In the genomic region with DNA sequence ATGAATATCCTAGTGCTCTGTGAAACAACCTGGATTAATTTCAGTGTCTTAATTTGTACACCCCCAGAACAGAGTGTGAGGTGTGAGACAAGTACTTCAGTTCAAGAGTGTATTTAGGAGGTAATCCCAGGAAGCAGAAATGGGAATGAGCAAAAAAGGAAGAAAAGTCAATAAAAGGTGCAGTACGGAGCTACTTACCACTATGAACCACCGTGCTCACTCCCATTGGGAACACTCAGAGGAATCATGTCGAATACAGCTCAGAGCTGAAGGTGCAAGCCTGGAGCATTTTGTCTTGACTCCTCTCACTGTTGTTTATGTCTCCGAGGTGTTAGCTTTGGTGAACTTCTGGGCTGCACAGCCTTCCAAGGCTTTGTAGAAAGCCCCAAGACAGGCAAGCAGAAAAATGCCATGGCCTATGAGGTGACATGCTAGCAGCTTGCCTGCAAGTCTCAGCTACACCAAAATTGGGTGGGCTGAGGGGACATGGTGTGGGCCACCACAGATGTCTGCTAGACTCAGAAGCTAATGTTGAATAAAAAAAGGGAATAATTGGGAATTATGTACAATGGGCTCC, we compare ENCODE assay signal across 2 cellular contexts.
TF ChIP-seq lines count a peak whose summit lies in the region.

No MANE protein-coding gene starts in this region.

TF ChIP-seq in HCT116, 20 proteins besides CTCF, POLR2A, EP300 and RAD21:
- TF ChIP-seq EGR1 (IDR thresholded peaks at IDR 0.05; ENCODE audit: low read depth) (no peak), FOSL1 (IDR thresholded peaks at IDR 0.05; ENCODE audit: low read depth) (no peak), ELF1 (IDR thresholded peaks at IDR 0.05; ENCODE audit: borderline replicate concordance, low read depth) (no peak), EZH2phosphoT487 (IDR thresholded peaks at IDR 0.05; ENCODE audit: borderline replicate concordance) (no peak), SP1 (IDR thresholded peaks at IDR 0.05; ENCODE audit: low read depth) (no peak), SRF (IDR thresholded peaks at IDR 0.05; ENCODE audit: low read depth) (no peak)
- TF ChIP-seq, protein P1, sequence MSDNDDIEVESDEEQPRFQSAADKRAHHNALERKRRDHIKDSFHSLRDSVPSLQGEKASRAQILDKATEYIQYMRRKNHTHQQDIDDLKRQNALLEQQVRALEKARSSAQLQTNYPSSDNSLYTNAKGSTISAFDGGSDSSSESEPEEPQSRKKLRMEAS (IDR thresholded peaks at IDR 0.05): no peak
- TF ChIP-seq, protein P2, sequence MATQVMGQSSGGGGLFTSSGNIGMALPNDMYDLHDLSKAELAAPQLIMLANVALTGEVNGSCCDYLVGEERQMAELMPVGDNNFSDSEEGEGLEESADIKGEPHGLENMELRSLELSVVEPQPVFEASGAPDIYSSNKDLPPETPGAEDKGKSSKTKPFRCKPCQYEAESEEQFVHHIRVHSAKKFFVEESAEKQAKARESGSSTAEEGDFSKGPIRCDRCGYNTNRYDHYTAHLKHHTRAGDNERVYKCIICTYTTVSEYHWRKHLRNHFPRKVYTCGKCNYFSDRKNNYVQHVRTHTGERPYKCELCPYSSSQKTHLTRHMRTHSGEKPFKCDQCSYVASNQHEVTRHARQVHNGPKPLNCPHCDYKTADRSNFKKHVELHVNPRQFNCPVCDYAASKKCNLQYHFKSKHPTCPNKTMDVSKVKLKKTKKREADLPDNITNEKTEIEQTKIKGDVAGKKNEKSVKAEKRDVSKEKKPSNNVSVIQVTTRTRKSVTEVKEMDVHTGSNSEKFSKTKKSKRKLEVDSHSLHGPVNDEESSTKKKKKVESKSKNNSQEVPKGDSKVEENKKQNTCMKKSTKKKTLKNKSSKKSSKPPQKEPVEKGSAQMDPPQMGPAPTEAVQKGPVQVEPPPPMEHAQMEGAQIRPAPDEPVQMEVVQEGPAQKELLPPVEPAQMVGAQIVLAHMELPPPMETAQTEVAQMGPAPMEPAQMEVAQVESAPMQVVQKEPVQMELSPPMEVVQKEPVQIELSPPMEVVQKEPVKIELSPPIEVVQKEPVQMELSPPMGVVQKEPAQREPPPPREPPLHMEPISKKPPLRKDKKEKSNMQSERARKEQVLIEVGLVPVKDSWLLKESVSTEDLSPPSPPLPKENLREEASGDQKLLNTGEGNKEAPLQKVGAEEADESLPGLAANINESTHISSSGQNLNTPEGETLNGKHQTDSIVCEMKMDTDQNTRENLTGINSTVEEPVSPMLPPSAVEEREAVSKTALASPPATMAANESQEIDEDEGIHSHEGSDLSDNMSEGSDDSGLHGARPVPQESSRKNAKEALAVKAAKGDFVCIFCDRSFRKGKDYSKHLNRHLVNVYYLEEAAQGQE (IDR thresholded peaks at IDR 0.05; ENCODE audit: low read depth): no peak
TF ChIP-seq in HCT116: peak in this region for 0.

TF ChIP-seq in HepG2, 621 proteins besides CTCF, POLR2A, EP300 and RAD21:
- TF ChIP-seq ZNF333 (CRISPR knock-in tag; IDR thresholded peaks at IDR 0.05; ENCODE audit: borderline replicate concordance) (no peak), HMG20B (CRISPR knock-in tag; conservative IDR thresholded peaks at IDR 0.05) (no peak), NFRKB (IDR thresholded peaks at IDR 0.05) (no peak), AGO2 (optimal IDR thresholded peaks at IDR 0.05; ENCODE audit: low read depth, low read length) (no peak), NCOA2 (CRISPR knock-in tag; IDR thresholded peaks at IDR 0.05) (no peak), ZBTB20 (CRISPR knock-in tag; IDR thresholded peaks at IDR 0.05; ENCODE audit: borderline replicate concordance, low read depth) (no peak), TOPORS (CRISPR knock-in tag; IDR thresholded peaks at IDR 0.05) (no peak), XRCC5 (optimal IDR thresholded peaks at IDR 0.05; ENCODE audit: low read length) (no peak), EZH2 (conservative IDR thresholded peaks at IDR 0.05; ENCODE audit: low read depth, low read length) (no peak), KDM5B (CRISPR knock-in tag; IDR thresholded peaks at IDR 0.05; ENCODE audit: borderline replicate concordance) (no peak)
- TF ChIP-seq, protein P3, sequence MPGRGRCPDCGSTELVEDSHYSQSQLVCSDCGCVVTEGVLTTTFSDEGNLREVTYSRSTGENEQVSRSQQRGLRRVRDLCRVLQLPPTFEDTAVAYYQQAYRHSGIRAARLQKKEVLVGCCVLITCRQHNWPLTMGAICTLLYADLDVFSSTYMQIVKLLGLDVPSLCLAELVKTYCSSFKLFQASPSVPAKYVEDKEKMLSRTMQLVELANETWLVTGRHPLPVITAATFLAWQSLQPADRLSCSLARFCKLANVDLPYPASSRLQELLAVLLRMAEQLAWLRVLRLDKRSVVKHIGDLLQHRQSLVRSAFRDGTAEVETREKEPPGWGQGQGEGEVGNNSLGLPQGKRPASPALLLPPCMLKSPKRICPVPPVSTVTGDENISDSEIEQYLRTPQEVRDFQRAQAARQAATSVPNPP (CRISPR knock-in tag; IDR thresholded peaks at IDR 0.05): no peak
- TF ChIP-seq, protein P4, sequence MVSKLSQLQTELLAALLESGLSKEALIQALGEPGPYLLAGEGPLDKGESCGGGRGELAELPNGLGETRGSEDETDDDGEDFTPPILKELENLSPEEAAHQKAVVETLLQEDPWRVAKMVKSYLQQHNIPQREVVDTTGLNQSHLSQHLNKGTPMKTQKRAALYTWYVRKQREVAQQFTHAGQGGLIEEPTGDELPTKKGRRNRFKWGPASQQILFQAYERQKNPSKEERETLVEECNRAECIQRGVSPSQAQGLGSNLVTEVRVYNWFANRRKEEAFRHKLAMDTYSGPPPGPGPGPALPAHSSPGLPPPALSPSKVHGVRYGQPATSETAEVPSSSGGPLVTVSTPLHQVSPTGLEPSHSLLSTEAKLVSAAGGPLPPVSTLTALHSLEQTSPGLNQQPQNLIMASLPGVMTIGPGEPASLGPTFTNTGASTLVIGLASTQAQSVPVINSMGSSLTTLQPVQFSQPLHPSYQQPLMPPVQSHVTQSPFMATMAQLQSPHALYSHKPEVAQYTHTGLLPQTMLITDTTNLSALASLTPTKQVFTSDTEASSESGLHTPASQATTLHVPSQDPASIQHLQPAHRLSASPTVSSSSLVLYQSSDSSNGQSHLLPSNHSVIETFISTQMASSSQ (IDR thresholded peaks at IDR 0.05; ENCODE audit: low read depth): no peak
- TF ChIP-seq, protein P4 (CRISPR knock-in tag; IDR thresholded peaks at IDR 0.05; ENCODE audit: borderline replicate concordance): no peak
- TF ChIP-seq, protein P5, sequence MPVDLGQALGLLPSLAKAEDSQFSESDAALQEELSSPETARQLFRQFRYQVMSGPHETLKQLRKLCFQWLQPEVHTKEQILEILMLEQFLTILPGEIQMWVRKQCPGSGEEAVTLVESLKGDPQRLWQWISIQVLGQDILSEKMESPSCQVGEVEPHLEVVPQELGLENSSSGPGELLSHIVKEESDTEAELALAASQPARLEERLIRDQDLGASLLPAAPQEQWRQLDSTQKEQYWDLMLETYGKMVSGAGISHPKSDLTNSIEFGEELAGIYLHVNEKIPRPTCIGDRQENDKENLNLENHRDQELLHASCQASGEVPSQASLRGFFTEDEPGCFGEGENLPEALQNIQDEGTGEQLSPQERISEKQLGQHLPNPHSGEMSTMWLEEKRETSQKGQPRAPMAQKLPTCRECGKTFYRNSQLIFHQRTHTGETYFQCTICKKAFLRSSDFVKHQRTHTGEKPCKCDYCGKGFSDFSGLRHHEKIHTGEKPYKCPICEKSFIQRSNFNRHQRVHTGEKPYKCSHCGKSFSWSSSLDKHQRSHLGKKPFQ (CRISPR knock-in tag; IDR thresholded peaks at IDR 0.05; ENCODE audit: insufficient replicate concordance): no peak
- TF ChIP-seq, protein P6, sequence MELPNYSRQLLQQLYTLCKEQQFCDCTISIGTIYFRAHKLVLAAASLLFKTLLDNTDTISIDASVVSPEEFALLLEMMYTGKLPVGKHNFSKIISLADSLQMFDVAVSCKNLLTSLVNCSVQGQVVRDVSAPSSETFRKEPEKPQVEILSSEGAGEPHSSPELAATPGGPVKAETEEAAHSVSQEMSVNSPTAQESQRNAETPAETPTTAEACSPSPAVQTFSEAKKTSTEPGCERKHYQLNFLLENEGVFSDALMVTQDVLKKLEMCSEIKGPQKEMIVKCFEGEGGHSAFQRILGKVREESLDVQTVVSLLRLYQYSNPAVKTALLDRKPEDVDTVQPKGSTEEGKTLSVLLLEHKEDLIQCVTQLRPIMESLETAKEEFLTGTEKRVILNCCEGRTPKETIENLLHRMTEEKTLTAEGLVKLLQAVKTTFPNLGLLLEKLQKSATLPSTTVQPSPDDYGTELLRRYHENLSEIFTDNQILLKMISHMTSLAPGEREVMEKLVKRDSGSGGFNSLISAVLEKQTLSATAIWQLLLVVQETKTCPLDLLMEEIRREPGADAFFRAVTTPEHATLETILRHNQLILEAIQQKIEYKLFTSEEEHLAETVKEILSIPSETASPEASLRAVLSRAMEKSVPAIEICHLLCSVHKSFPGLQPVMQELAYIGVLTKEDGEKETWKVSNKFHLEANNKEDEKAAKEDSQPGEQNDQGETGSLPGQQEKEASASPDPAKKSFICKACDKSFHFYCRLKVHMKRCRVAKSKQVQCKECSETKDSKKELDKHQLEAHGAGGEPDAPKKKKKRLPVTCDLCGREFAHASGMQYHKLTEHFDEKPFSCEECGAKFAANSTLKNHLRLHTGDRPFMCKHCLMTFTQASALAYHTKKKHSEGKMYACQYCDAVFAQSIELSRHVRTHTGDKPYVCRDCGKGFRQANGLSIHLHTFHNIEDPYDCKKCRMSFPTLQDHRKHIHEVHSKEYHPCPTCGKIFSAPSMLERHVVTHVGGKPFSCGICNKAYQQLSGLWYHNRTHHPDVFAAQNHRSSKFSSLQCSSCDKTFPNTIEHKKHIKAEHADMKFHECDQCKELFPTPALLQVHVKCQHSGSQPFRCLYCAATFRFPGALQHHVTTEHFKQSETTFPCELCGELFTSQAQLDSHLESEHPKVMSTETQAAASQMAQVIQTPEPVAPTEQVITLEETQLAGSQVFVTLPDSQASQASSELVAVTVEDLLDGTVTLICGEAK (IDR thresholded peaks at IDR 0.05): no peak
- TF ChIP-seq, protein P6 (CRISPR knock-in tag; IDR thresholded peaks at IDR 0.05): no peak
- TF ChIP-seq, protein P7, sequence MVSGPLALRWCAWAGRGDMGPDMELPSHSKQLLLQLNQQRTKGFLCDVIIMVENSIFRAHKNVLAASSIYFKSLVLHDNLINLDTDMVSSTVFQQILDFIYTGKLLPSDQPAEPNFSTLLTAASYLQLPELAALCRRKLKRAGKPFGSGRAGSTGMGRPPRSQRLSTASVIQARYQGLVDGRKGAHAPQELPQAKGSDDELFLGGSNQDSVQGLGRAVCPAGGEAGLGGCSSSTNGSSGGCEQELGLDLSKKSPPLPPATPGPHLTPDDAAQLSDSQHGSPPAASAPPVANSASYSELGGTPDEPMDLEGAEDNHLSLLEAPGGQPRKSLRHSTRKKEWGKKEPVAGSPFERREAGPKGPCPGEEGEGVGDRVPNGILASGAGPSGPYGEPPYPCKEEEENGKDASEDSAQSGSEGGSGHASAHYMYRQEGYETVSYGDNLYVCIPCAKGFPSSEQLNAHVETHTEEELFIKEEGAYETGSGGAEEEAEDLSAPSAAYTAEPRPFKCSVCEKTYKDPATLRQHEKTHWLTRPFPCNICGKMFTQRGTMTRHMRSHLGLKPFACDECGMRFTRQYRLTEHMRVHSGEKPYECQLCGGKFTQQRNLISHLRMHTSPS (CRISPR knock-in tag; IDR thresholded peaks at IDR 0.05; ENCODE audit: low read depth): no peak
TF ChIP-seq in HepG2: peak in this region for 0.
